ENCODE assay signal across 18 cellular contexts in genomic region chr6:125989631-125990030, GRCh38. TPM values are rescaled to one million over a fixed set of nuclear protein-coding genes. Genes with fewer than 3 reads are reported as not detected.
DNase-seq lines count a peak whose midpoint lies in the region; TF ChIP-seq lines count a peak whose summit lies in the region.
"Had no signal": no experiment of that assay in that cellular context is flagged by ENCODE, and none has a peak within 500 bp of the region (broad histone marks: within the 10 kb centered on the region; RNA-seq: fewer than 3 reads in every experiment).

No MANE protein-coding gene starts in this region.

- DNase-seq in H9 (no peak), OCI-LY7 (ENCODE audit: low spot score) (no peak), nephron progenitor cell (no peak), KBM-7 (no peak), GM20000 (ENCODE audit: low spot score) (no peak), ascending aorta (ENCODE audit: low spot score in 2 of 2) (no peak)
- DNase-seq: activated CD4-positive, alpha-beta T cell treated with anti-CD3 and anti-CD28 coated beads, Interleukin-2, amount 50 U/mL, for 4 hours; activated gamma-delta T cell; caudate nucleus; heart left ventricle; left colon; NCI-H2107; sigmoid colon; stimulated activated CD4-positive, alpha-beta T cell treated with anti-CD3 and anti-CD28 coated beads, Interleukin-4, amount 100 ng/mL, for 4 hours; T-helper 9 cell had no signal

- no peak overlapping the region for H3K14ac ChIP-seq in H9 (ENCODE audit: insufficient read depth, low read length)

- H3K36me3 ChIP-seq in OCI-LY7 (ENCODE audit: insufficient read depth, low read length), result peaks cover 4% of the 10 kb centered on the region; the same call in 1 of the 2 replicates
- no peaks in the 10 kb centered on the region for H3K36me3 ChIP-seq in duodenal mucosa (ENCODE audit: control insufficient read depth in 1 of 2, insufficient read depth in 2 of 2, low read length in 2 of 2)
- H3K36me3 ChIP-seq in ascending aorta, result no peaks in the 10 kb centered on the region
- H3K36me3 ChIP-seq: heart left ventricle, sigmoid colon had no signal

- H3K9ac ChIP-seq in H9 (ENCODE audit: extremely low read depth, insufficient read length, low read length), result no peak overlapping the region
- no peak overlapping the region for H3K9ac ChIP-seq in duodenal mucosa (ENCODE audit: low read depth in 1 of 2, low read length in 2 of 2)

- no peaks in the 10 kb centered on the region for H4K20me1 ChIP-seq in H9 (ENCODE audit: control insufficient read depth, insufficient read depth, insufficient read length)
- no peaks in the 10 kb centered on the region for H4K20me1 ChIP-seq in OCI-LY7 (ENCODE audit: insufficient read depth, low read length)

- no peak for TF ChIP-seq CTCF in H9 (conservative IDR thresholded peaks at IDR 0.05)
- no peak for TF ChIP-seq CTCF in OCI-LY7 (conservative IDR thresholded peaks at IDR 0.05; ENCODE audit: low read length)
- TF ChIP-seq CTCF in nephron progenitor cell (IDR thresholded peaks at IDR 0.05), result no peak
- TF ChIP-seq CTCF in GM20000 (IDR thresholded peaks at IDR 0.05; ENCODE audit: extremely low read depth, missing control alignments), result no peak
- TF ChIP-seq CTCF in ascending aorta (IDR thresholded peaks at IDR 0.05), result no peak

- no peaks in the 10 kb centered on the region for H3K79me1 ChIP-seq in H9 (ENCODE audit: insufficient read depth, low read depth, low read length, poor library complexity, severe bottlenecking)

- H2BK15ac ChIP-seq in H9 (ENCODE audit: low read depth, low read length), result no peak overlapping the region

- no peak overlapping the region for H4K8ac ChIP-seq in H9 (replicated peaks; ENCODE audit: insufficient read length, low read depth, low read length)

- no CpG with 5 or more reads among the region's 3 CpGs for WGBS in H9 (ENCODE audit: extremely low coverage, insufficient read length, low lambda C conversion rate)

- no peaks in the 10 kb centered on the region for H3K27me3 Mint-ChIP-seq in H9 (ENCODE audit: low read depth)
- no peaks in the 10 kb centered on the region for H3K27me3 Mint-ChIP-seq in nephron progenitor cell (ENCODE audit: low read depth, poor library complexity)

- H3K27ac Mint-ChIP-seq in H9 (peak overlapping the region in 2 of 3 experiments; percentile 11 to 74; a peak in 4 of 7 replicates), nephron progenitor cell (no peak overlapping the region)
- H3K27ac Mint-ChIP-seq: stimulated activated effector memory CD8-positive, alpha-beta T cell treated with anti-CD3 and anti-CD28 coated beads, Interleukin-12 subunit alpha, Interleukin-12 subunit beta, amount 100 ng/mL, for 72 hours had no signal

- H3K4me3 ChIP-seq in OCI-LY7 (ENCODE audit: low read depth, low read length, poor library complexity, severe bottlenecking), result no peak overlapping the region
- peak overlapping the region; percentile 13 to 26 for H3K4me3 ChIP-seq in duodenal mucosa (ENCODE audit: low read depth in 1 of 2, low read length in 2 of 2)
- no peak overlapping the region for H3K4me3 ChIP-seq in ascending aorta
- H3K4me3 ChIP-seq: heart left ventricle, sigmoid colon had no signal

- no peak overlapping the region for H4K5ac ChIP-seq in H9 (ENCODE audit: insufficient read length, low read depth, low read length)

- POLR2A ChIA-PET in OCI-LY7 (lab: Charles Lee), result interaction anchor here (0.7 kb wide), 1 partner anchor 33 kb away, joined by 3 read pairs; the partner anchor contains the start of gene HINT3

- H3K9me3 ChIP-seq in H9 (ENCODE audit: control insufficient read depth, low read depth, low read length) (no peaks in the 10 kb centered on the region), OCI-LY7 (ENCODE audit: low read length) (no peaks in the 10 kb centered on the region), duodenal mucosa (ENCODE audit: control insufficient read depth in 1 of 2, low read length in 2 of 2) (no peaks in the 10 kb centered on the region), ascending aorta (no peaks in the 10 kb centered on the region)
- H3K9me3 ChIP-seq: heart left ventricle, sigmoid colon had no signal

- peaks cover 6% of the 10 kb centered on the region; the same call in 1 of the 2 replicates for H3K4me1 ChIP-seq in H9 (ENCODE audit: insufficient read depth, low read length)
- H3K4me1 ChIP-seq in OCI-LY7 (ENCODE audit: insufficient read depth, low read length, poor library complexity, severe bottlenecking), result peaks cover 32% of the 10 kb centered on the region
- H3K4me1 ChIP-seq in duodenal mucosa (ENCODE audit: control insufficient read depth in 1 of 2, insufficient read depth in 2 of 2, low read length in 2 of 2), result peaks cover 21 to 64% of the 10 kb centered on the region in 2 donors
- H3K4me1 ChIP-seq in ascending aorta, result peaks cover 0 to 3% of the 10 kb centered on the region in 2 donors

- no peak overlapping the region for H2AFZ ChIP-seq in H9 (ENCODE audit: low read length)
- no peak overlapping the region for H2AFZ ChIP-seq in OCI-LY7 (ENCODE audit: low read length)

- H4K91ac ChIP-seq in H9 (ENCODE audit: insufficient read length, low read depth, low read length), result no peak overlapping the region

- H3K23me2 ChIP-seq in H9 (ENCODE audit: insufficient read length, low read depth, low read length, poor library complexity, severe bottlenecking), result peaks cover 6% of the 10 kb centered on the region

- H3K79me2 ChIP-seq in H9 (ENCODE audit: insufficient read depth, low read length) (peaks cover 24% of the 10 kb centered on the region; the same call in 1 of the 2 replicates), OCI-LY7 (ENCODE audit: insufficient read depth, low read depth, low read length) (peaks cover 79% of the 10 kb centered on the region)

- H3K4me1 Mint-ChIP-seq in H9 (peaks cover 0 to 15% of the 10 kb centered on the region in 2 experiments), nephron progenitor cell (peaks cover 18% of the 10 kb centered on the region)

- no TSS peak for BruUV-seq in OCI-LY7 (replicated peaks; lab: Mats Ljungman, UMichigan)

- H3K56ac ChIP-seq in H9 (ENCODE audit: insufficient read length, low read depth, low read length), result no peak overlapping the region

- CTCF ChIA-PET in OCI-LY7 (lab: Charles Lee; ENCODE audit: unreplicated experiment), result no interaction called here

- no peak overlapping the region for H3K23ac ChIP-seq in H9 (ENCODE audit: insufficient read length, low read depth, low read length)

- H3K27ac ChIP-seq in H9 (ENCODE audit: insufficient read length, low read depth, low read length) (no peak overlapping the region), OCI-LY7 (ENCODE audit: low read depth, low read length, poor library complexity, severe bottlenecking) (no peak overlapping the region), duodenal mucosa (ENCODE audit: low read depth, low read length) (no peak overlapping the region), ascending aorta (no peak overlapping the region)
- H3K27ac ChIP-seq: heart left ventricle, HL-60 had no signal

- intact Hi-C loops in OCI-LY7 (cut with micrococcal nuclease; ENCODE audit: unreplicated experiment), result no loop called here
- intact Hi-C loops in ascending aorta (cut with DNase I), result loop anchor here (10.0 kb wide), 1 partner anchor 835 kb away; the partner anchor contains the start of gene TPD52L1

- H3K4ac ChIP-seq in H9 (ENCODE audit: low read depth, low read length), result no peak overlapping the region

- H3K4me3 Mint-ChIP-seq in H9 (peak overlapping the region in 1 of 2 experiments; percentile 10; a peak in 1 of 5 replicates), nephron progenitor cell (peak overlapping the region; percentile 18)
- H3K4me3 Mint-ChIP-seq: stimulated activated effector memory CD8-positive, alpha-beta T cell treated with anti-CD3 and anti-CD28 coated beads, Interleukin-12 subunit alpha, Interleukin-12 subunit beta, amount 100 ng/mL, for 72 hours had no signal

- no peaks in the 10 kb centered on the region for H3K27me3 ChIP-seq in H9 (ENCODE audit: insufficient read depth, low read length)
- H3K27me3 ChIP-seq in duodenal mucosa (ENCODE audit: control insufficient read depth in 1 of 2, insufficient read depth in 2 of 2, low read length in 2 of 2), result no peaks in the 10 kb centered on the region
- H3K27me3 ChIP-seq in ascending aorta, result no peaks in the 10 kb centered on the region
- H3K27me3 ChIP-seq: heart left ventricle, sigmoid colon had no signal

- no peak overlapping the region for H2BK5ac ChIP-seq in H9 (ENCODE audit: insufficient read length, low read length)

- H3K4me2 ChIP-seq in H9 (ENCODE audit: insufficient read depth, insufficient read length, low read length) (no peak overlapping the region), OCI-LY7 (ENCODE audit: low read length) (peak overlapping the region; percentile 16; the same call in 1 of the 2 replicates)

- no peak overlapping the region for H2BK20ac ChIP-seq in H9 (ENCODE audit: low read depth, low read length, poor library complexity, severe bottlenecking)

- no peaks in the 10 kb centered on the region for H3K9me3 Mint-ChIP-seq in H9
- no peaks in the 10 kb centered on the region for H3K9me3 Mint-ChIP-seq in nephron progenitor cell
- H3K9me3 Mint-ChIP-seq: stimulated activated effector memory CD8-positive, alpha-beta T cell treated with anti-CD3 and anti-CD28 coated beads, Interleukin-12 subunit alpha, Interleukin-12 subunit beta, amount 100 ng/mL, for 72 hours had no signal

- no peak overlapping the region for H3T11ph ChIP-seq in H9 (ENCODE audit: low read length)

- no peak overlapping the region for H2AK5ac ChIP-seq in H9 (ENCODE audit: insufficient read length, low read length)

- no peak overlapping the region for H3K18ac ChIP-seq in H9 (ENCODE audit: insufficient read length, low read depth, low read length)

- H2BK12ac ChIP-seq in H9 (ENCODE audit: insufficient read length, low read depth, low read length), result no peak overlapping the region

- no peaks in the 10 kb centered on the region for H3K9me2 ChIP-seq in OCI-LY7 (ENCODE audit: insufficient read depth, low read length)

- no peaks in the 10 kb centered on the region for H3K36me3 Mint-ChIP-seq in H9 (ENCODE audit: insufficient read depth in 1 of 3, low read depth in 3 of 3)
- peaks cover 6% of the 10 kb centered on the region for H3K36me3 Mint-ChIP-seq in nephron progenitor cell (ENCODE audit: low read depth)

- in situ Hi-C loops in KBM-7 (cut with MboI; ENCODE audit: low pct_unique_long_range_greater_than_20kb, low sequenced_read_pairs), result no loop called here

- no peak overlapping the region for H2BK120ac ChIP-seq in H9 (ENCODE audit: low read depth, low read length, poor library complexity, severe bottlenecking)

RNA-seq across cellular contexts. Expression of gene TRMT11, which starts 3.3 kb away (rescaled TPM):
- total RNA-seq in H9 (2021), result 26.9 and 31.1 TPM in 2 replicates
- total RNA-seq in OCI-LY7 (2014; rRNA removed; shearing (Covaris generic)), result 42.5 and 46.8 TPM in 2 replicates
- total RNA-seq in OCI-LY7 (2022), result 31.0 and 32.9 TPM in 2 replicates
- 44.6 TPM for total RNA-seq in ascending aorta

RNA-seq across cellular contexts. Expression of gene HINT3, which starts 33.1 kb away (rescaled TPM):
- total RNA-seq in H9 (2021) (11.5 and 11.7 TPM in 2 replicates), OCI-LY7 (2022) (10.6 and 12.1 TPM in 2 replicates), ascending aorta (5.2 TPM)
- total RNA-seq in OCI-LY7 (2014; rRNA removed; shearing (Covaris generic)), result 10.4 and 11.8 TPM in 2 replicates

Comparison
In these comparisons a context has a peak if more than half of its experiments do, and no peak if none do; other contexts are left out.
1. H3K4me3 ChIP-seq: peak in duodenal mucosa (2 of 2); none in OCI-LY7 (single experiment) and ascending aorta (0 of 2).